ENCODE assay signal across 15 cellular contexts in the genomic region with DNA sequence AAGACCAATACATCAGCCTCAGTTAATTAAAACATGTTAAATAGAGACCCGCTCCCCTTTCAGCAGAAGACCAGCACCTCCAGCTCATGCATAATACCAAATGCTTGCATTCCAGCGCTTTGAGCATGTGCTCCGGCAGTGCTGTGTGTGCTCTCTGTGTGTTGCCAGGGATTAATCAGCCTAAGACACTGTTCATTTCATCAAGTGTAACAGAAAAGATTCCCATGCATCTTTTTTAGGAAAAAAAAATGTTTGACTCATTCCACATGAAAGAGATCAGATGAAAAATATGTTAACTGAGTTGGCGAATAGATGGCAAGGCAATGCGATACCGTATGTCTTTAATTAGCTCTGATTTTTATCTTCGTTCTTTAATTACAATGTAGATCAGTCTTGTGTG.
DNase-seq lines count a peak whose midpoint lies in the region; ATAC-seq, FAIRE-seq and TF ChIP-seq lines count a peak whose summit lies in the region.
"Had no signal": no experiment of that assay in that cellular context is flagged by ENCODE, and none has a peak within 500 bp of the region (broad histone marks: within the 10 kb centered on the region; RNA-seq: fewer than 3 reads in every experiment).

No MANE protein-coding gene starts in this region.

- no peak overlapping the region for H2AFZ ChIP-seq in astrocyte (ENCODE audit: low read depth, low read length)

- no peaks in the 10 kb centered on the region for H3K9me3 Mint-ChIP-seq in astrocyte (ENCODE audit: unreplicated experiment)
- H3K9me3 Mint-ChIP-seq: activated naive CD4-positive, alpha-beta T cell treated with anti-CD3 and anti-CD28 coated beads for 36 hours had no signal

- peak overlapping the region; percentile 14 for H3K27ac Mint-ChIP-seq in astrocyte (ENCODE audit: unreplicated experiment)
- H3K27ac Mint-ChIP-seq: activated naive CD4-positive, alpha-beta T cell treated with anti-CD3 and anti-CD28 coated beads for 36 hours had no signal

- no peaks in the 10 kb centered on the region for H3K36me3 ChIP-seq in astrocyte (ENCODE audit: insufficient read depth, low read length)

- H3K36me3 Mint-ChIP-seq in astrocyte (ENCODE audit: low read depth, unreplicated experiment) = peaks cover 1% of the 10 kb centered on the region

- no peak overlapping the region for H3K4me3 Mint-ChIP-seq in astrocyte (ENCODE audit: unreplicated experiment)
- H3K4me3 Mint-ChIP-seq: activated naive CD4-positive, alpha-beta T cell treated with anti-CD3 and anti-CD28 coated beads for 36 hours; CD4-positive, CD25-positive, alpha-beta regulatory T cell had no signal

- DNase-seq in AG09319 (ENCODE audit: extremely low read depth, low read depth) (peak; percentile 57), GM04504 (ENCODE audit: low read depth) (peak; percentile 70), astrocyte (ENCODE audit: low read depth) (peak; percentile 74), iris pigment epithelial cell (ENCODE audit: low read depth) (peak; percentile 51), HT-29 (ENCODE audit: low spot score) (no peak), NCI-H128 (lab: John Stamatoyannopoulos, UW; ENCODE audit: unreplicated experiment) (no peak)
- no peak for DNase-seq in stimulated activated CD4-positive, alpha-beta T cell treated with anti-CD3 and anti-CD28 coated beads, Interleukin-12 subunit alpha, Interleukin-12 subunit beta, amount 100 ng/mL, for 4 hours
- DNase-seq: activated naive CD4-positive, alpha-beta T cell treated with anti-CD3 and anti-CD28 coated beads for 36 hours; CD4-positive, CD25-positive, alpha-beta regulatory T cell; GF-D8; GOT3; hippocampal formation; NCI-H1105; psoas muscle had no signal

- no peak overlapping the region for H3K9ac ChIP-seq in astrocyte (ENCODE audit: low read length)

- H3K27me3 Mint-ChIP-seq in astrocyte (ENCODE audit: low read depth, unreplicated experiment) = no peaks in the 10 kb centered on the region
- H3K27me3 Mint-ChIP-seq: CD4-positive, CD25-positive, alpha-beta regulatory T cell had no signal

- H3K79me2 ChIP-seq in astrocyte (ENCODE audit: insufficient read depth, low read length) = peaks cover 11% of the 10 kb centered on the region

- TF ChIP-seq CTCF in AG09319 (IDR thresholded peaks at IDR 0.05; ENCODE audit: low read depth, low read length) = no peak
- no peak for TF ChIP-seq CTCF in astrocyte (IDR thresholded peaks at IDR 0.05; ENCODE audit: insufficient read depth, low read depth, low read length)

- no peaks in the 10 kb centered on the region for H3K27me3 ChIP-seq in astrocyte (ENCODE audit: insufficient read depth, low read length)

- no peak overlapping the region for H3K4me3 ChIP-seq in astrocyte (ENCODE audit: insufficient read depth, low read depth, low read length)
- H3K4me3 ChIP-seq: psoas muscle had no signal

- H3K4me1 ChIP-seq in astrocyte (ENCODE audit: insufficient read depth, low read length) = no peaks in the 10 kb centered on the region

- no peak for ATAC-seq in GM21723 (IDR thresholded peaks at IDR 0.05; ENCODE audit: unreplicated experiment)
- ATAC-seq: psoas muscle had no signal

- no peak for FAIRE-seq in astrocyte (lab: Jason Lieb, UNC)

- H3K4me1 Mint-ChIP-seq in astrocyte (ENCODE audit: low read depth, unreplicated experiment) = peaks cover 8% of the 10 kb centered on the region

- peak overlapping the region; percentile 34 for H3K4me2 ChIP-seq in astrocyte (ENCODE audit: low read length)

- no peaks in the 10 kb centered on the region for H3K9me3 ChIP-seq in astrocyte (ENCODE audit: insufficient read depth, low read depth, low read length)
- H3K9me3 ChIP-seq: psoas muscle had no signal

- H4K20me1 ChIP-seq in astrocyte (ENCODE audit: insufficient read depth, low read length) = no peaks in the 10 kb centered on the region

- no peak overlapping the region for H3K27ac ChIP-seq in astrocyte (ENCODE audit: low read depth, low read length)
- H3K27ac ChIP-seq: psoas muscle had no signal

Comparison
In these comparisons a context has a peak if more than half of its experiments do, and no peak if none do; other contexts are left out.
1. DNase-seq: peak in AG09319 (single experiment), GM04504 (single experiment), astrocyte (single experiment) and iris pigment epithelial cell (single experiment); none in stimulated activated CD4-positive, alpha-beta T cell treated with anti-CD3 and anti-CD28 coated beads, Interleukin-12 subunit alpha, Interleukin-12 subunit beta, amount 100 ng/mL, for 4 hours (single experiment), HT-29 (single experiment) and NCI-H128 (single experiment).